Comparison of ENCODE assay signal across 25 cellular contexts in genomic region chr5:1462358-1462757, GRCh38. TPM values are rescaled to one million over a fixed set of nuclear protein-coding genes. Genes with fewer than 3 reads are reported as not detected.
DNase-seq lines count a peak whose midpoint lies in the region; ATAC-seq and TF ChIP-seq lines count a peak whose summit lies in the region.
"Had no signal": no experiment of that assay in that cellular context is flagged by ENCODE, and none has a peak within 500 bp of the region (broad histone marks: within the 10 kb centered on the region; RNA-seq: fewer than 3 reads in every experiment).

No MANE protein-coding gene starts in this region.

- intact Hi-C loops in IMR-90 (cut with micrococcal nuclease) = no loop called here
- intact Hi-C loops in vagina (cut with DNase I) = no loop called here

- H3K4me3 Mint-ChIP-seq in chondrocyte (ENCODE audit: unreplicated experiment) (no peak overlapping the region), osteocyte (ENCODE audit: unreplicated experiment) (peak overlapping the region; percentile 30)
- H3K4me3 Mint-ChIP-seq: B cell, nephron had no signal

- POLR2A ChIA-PET in IMR-90 (lab: Charles Lee; ENCODE audit: unreplicated experiment) = no interaction called here

- TF ChIP-seq CTCF in IMR-90 (conservative IDR thresholded peaks at IDR 0.05; ENCODE audit: low read depth, low read length) (no peak), chondrocyte (IDR thresholded peaks at IDR 0.05) (no peak), osteocyte (IDR thresholded peaks at IDR 0.05) (no peak), vagina (IDR thresholded peaks at IDR 0.05) (no peak)

- no peak overlapping the region for H3K27ac Mint-ChIP-seq in chondrocyte (ENCODE audit: unreplicated experiment)
- H3K27ac Mint-ChIP-seq in osteocyte (ENCODE audit: unreplicated experiment) = peak overlapping the region; percentile 77
- H3K27ac Mint-ChIP-seq: B cell, nephron had no signal

- CTCF ChIA-PET in IMR-90 (lab: Yijun Ruan, JAX) = no interaction called here

- H3K36me3 ChIP-seq in IMR-90 (ENCODE audit: control insufficient read depth, insufficient read depth, low read length) (peaks cover 73% of the 10 kb centered on the region), vagina (peaks cover 0 to 30% of the 10 kb centered on the region in 2 donors)
- H3K36me3 ChIP-seq: uterus had no signal

- no peak overlapping the region for H3K23ac ChIP-seq in IMR-90 (ENCODE audit: low read depth, low read length)

- peaks cover 49% of the 10 kb centered on the region for H3K36me3 Mint-ChIP-seq in chondrocyte (ENCODE audit: low read depth)
- H3K36me3 Mint-ChIP-seq in osteocyte (ENCODE audit: unreplicated experiment) = peaks cover 36% of the 10 kb centered on the region

- H2AFZ ChIP-seq in IMR-90 (replicated peaks; ENCODE audit: low read length, poor library complexity) = no peak overlapping the region

- peaks cover 15% of the 10 kb centered on the region for H4K20me1 ChIP-seq in IMR-90 (ENCODE audit: insufficient read depth, low read length)

- H4K91ac ChIP-seq in IMR-90 (ENCODE audit: insufficient read depth, low read depth, low read length) = no peak overlapping the region

- TF ChIP-seq RAD21 in IMR-90 (IDR thresholded peaks at IDR 0.05; ENCODE audit: low read length) = no peak

- no peak overlapping the region for H4K5ac ChIP-seq in IMR-90 (ENCODE audit: low read depth, low read length)

- DNase-seq in activated CD8-positive, alpha-beta memory T cell treated with anti-CD3 and anti-CD28 coated beads, Interleukin-2, amount 50 U/mL, for 48 hours = peak; percentile 39
- no peak for DNase-seq in activated CD8-positive, alpha-beta memory T cell treated with anti-CD3 and anti-CD28 coated beads, Interleukin-2, amount 50 U/mL, for 4 hours
- no peak for DNase-seq in IMR-90
- DNase-seq in chondrocyte (ENCODE audit: low spot score) = peak; percentile 79
- no peak for DNase-seq in osteocyte (ENCODE audit: extremely low spot score, unreplicated experiment)
- no peak for DNase-seq in vagina (ENCODE audit: extremely low spot score in 2 of 2)
- DNase-seq in activated CD4-positive, alpha-beta T cell treated with anti-CD3 and anti-CD28 coated beads for 48 hours = no peak
- DNase-seq: activated CD4-positive, alpha-beta T cell treated with anti-CD3 and anti-CD28 coated beads, Interleukin-2, amount 50 U/mL, for 1 hour; activated naive CD4-positive, alpha-beta T cell; Caco-2; Kasumi-1; NCI-H1048; NCI-H2107; NCI-H510A treated with DMSO at 0.1 percent for 48 hours; spleen; SW 1271; uterus had no signal

- no peak for ATAC-seq in IMR-90 (ENCODE audit: low read depth)
- ATAC-seq in GM19452 (IDR thresholded peaks at IDR 0.05; ENCODE audit: unreplicated experiment) = no peak
- ATAC-seq: esophagus mucosa, gastroesophageal sphincter had no signal

- no peak overlapping the region for H3K4me2 ChIP-seq in IMR-90 (ENCODE audit: low read depth, low read length)

- H3K9ac ChIP-seq in IMR-90 (ENCODE audit: low read depth, low read length) = no peak overlapping the region

- H3K56ac ChIP-seq in IMR-90 (ENCODE audit: extremely low read depth, insufficient read depth, low read length) = no peak overlapping the region

- H3K27ac ChIP-seq in IMR-90 (ENCODE audit: insufficient read depth, low read length) = no peak overlapping the region
- H3K27ac ChIP-seq in vagina = no peak overlapping the region
- H3K27ac ChIP-seq: gastroesophageal sphincter, RWPE1, spleen, uterus had no signal

- no peak overlapping the region for H2BK15ac ChIP-seq in IMR-90 (ENCODE audit: low read depth, low read length)

- H3K4me1 Mint-ChIP-seq in chondrocyte (ENCODE audit: low read depth) (peaks cover 2% of the 10 kb centered on the region), osteocyte (ENCODE audit: unreplicated experiment) (peaks cover 7% of the 10 kb centered on the region)
- H3K4me1 Mint-ChIP-seq: B cell, nephron had no signal

- no peak overlapping the region for H3K18ac ChIP-seq in IMR-90 (ENCODE audit: low read depth, low read length)

- peak overlapping the region; percentile 28 for H2AK9ac ChIP-seq in IMR-90 (replicated peaks; ENCODE audit: low read depth, low read length, poor library complexity)

- H2BK120ac ChIP-seq in IMR-90 (ENCODE audit: low read depth, low read length) = no peak overlapping the region

- H3K27me3 ChIP-seq in IMR-90 (ENCODE audit: control insufficient read depth, insufficient read depth, low read length) = no peaks in the 10 kb centered on the region
- H3K27me3 ChIP-seq in vagina = no peaks in the 10 kb centered on the region
- H3K27me3 ChIP-seq: gastroesophageal sphincter, spleen, uterus had no signal

- H3K9me1 ChIP-seq in IMR-90 (ENCODE audit: insufficient read depth, low read length) = peaks cover 8% of the 10 kb centered on the region

- H2BK20ac ChIP-seq in IMR-90 (ENCODE audit: low read depth, low read length) = no peak overlapping the region

- no peak overlapping the region for H4K8ac ChIP-seq in IMR-90 (ENCODE audit: low read depth in 2 of 2, low read length in 2 of 2)

- H3K4me3 ChIP-seq in IMR-90 (ENCODE audit: insufficient read depth, low read depth, low read length) (no peak overlapping the region), vagina (no peak overlapping the region)
- H3K4me3 ChIP-seq: gastroesophageal sphincter, HAP-1, spleen, uterus had no signal

- TF ChIP-seq POLR2A in IMR-90 (IDR thresholded peaks at IDR 0.05; ENCODE audit: low read depth, low read length) (no peak), vagina (IDR thresholded peaks at IDR 0.05) (no peak)

- no TSS peak for BruUV-seq in IMR-90 (replicated peaks; lab: Mats Ljungman, UMichigan)

- H3K9me3 Mint-ChIP-seq in chondrocyte (ENCODE audit: low read depth) (peaks cover 9% of the 10 kb centered on the region), osteocyte (ENCODE audit: unreplicated experiment) (no peaks in the 10 kb centered on the region)

- no peak overlapping the region for H3K14ac ChIP-seq in IMR-90 (replicated peaks; ENCODE audit: low read depth, low read length)

- dilution Hi-C loops in IMR-90 (cut with HindIII; ENCODE audit: low sequenced_read_pairs, unreplicated experiment) = no loop called here

- H3K4me1 ChIP-seq in IMR-90 (ENCODE audit: control insufficient read depth, insufficient read depth, low read length) = no peaks in the 10 kb centered on the region
- H3K4me1 ChIP-seq in vagina = no peaks in the 10 kb centered on the region
- H3K4me1 ChIP-seq: Caco-2, gastroesophageal sphincter, HAP-1, spleen, uterus had no signal

- in situ Hi-C loops in IMR-90 (cut with MboI; ENCODE audit: low sequenced_read_pairs) = no loop called here

- no peaks in the 10 kb centered on the region for H3K27me3 Mint-ChIP-seq in chondrocyte (ENCODE audit: low read depth)
- no peaks in the 10 kb centered on the region for H3K27me3 Mint-ChIP-seq in osteocyte (ENCODE audit: unreplicated experiment)
- H3K27me3 Mint-ChIP-seq: B cell had no signal

- no peak overlapping the region for H2BK5ac ChIP-seq in IMR-90 (ENCODE audit: low read depth, low read length, poor library complexity, severe bottlenecking)

- H3K9me3 ChIP-seq in IMR-90 (ENCODE audit: control insufficient read depth, insufficient read depth, low read length) = peaks cover 8% of the 10 kb centered on the region
- no peaks in the 10 kb centered on the region for H3K9me3 ChIP-seq in vagina
- H3K9me3 ChIP-seq: gastroesophageal sphincter, uterus had no signal

- H3K79me1 ChIP-seq in IMR-90 (ENCODE audit: low read depth in 1 of 2, low read length in 2 of 2) = peaks cover 4 to 10% of the 10 kb centered on the region in 2 experiments; a peak in 1 of 4 replicates

- H2AK5ac ChIP-seq in IMR-90 (ENCODE audit: low read depth, low read length) = no peak overlapping the region

- no peak overlapping the region for H3K4ac ChIP-seq in IMR-90 (ENCODE audit: low read depth, low read length)

- 82% methylated on average over 7 of the region's 20 CpGs; no CpG with 5 or more reads in 1 of the 2 experiments for WGBS in IMR-90 (ENCODE audit: extremely low coverage in 2 of 2, insufficient read length in 1 of 2), 2 experiments

TF ChIP-seq in IMR-90, 13 proteins besides CTCF, POLR2A, EP300 and RAD21 (continues in another document):
- TF ChIP-seq RCOR1 (IDR thresholded peaks at IDR 0.05; ENCODE audit: insufficient replicate concordance, low read length) (no peak), RFX5 (IDR thresholded peaks at IDR 0.05; ENCODE audit: low read depth, low read length) (no peak), CHD1 (IDR thresholded peaks at IDR 0.05; ENCODE audit: low read depth, low read length) (no peak), NFE2L2 (IDR thresholded peaks at IDR 0.05; ENCODE audit: low read depth, low read length) (no peak), SMC3 (IDR thresholded peaks at IDR 0.05; ENCODE audit: low read depth, low read length) (no peak), MAZ (IDR thresholded peaks at IDR 0.05; ENCODE audit: borderline replicate concordance, low read depth, low read length) (no peak), MXI1 (IDR thresholded peaks at IDR 0.05; ENCODE audit: borderline replicate concordance, low read depth, low read length) (no peak), CEBPB (IDR thresholded peaks at IDR 0.05; ENCODE audit: low read depth, low read length) (no peak), BHLHE40 (IDR thresholded peaks at IDR 0.05; ENCODE audit: low read depth, low read length) (no peak), FOS (IDR thresholded peaks at IDR 0.05; ENCODE audit: low read depth, low read length) (no peak)
- TF ChIP-seq, protein P1, sequence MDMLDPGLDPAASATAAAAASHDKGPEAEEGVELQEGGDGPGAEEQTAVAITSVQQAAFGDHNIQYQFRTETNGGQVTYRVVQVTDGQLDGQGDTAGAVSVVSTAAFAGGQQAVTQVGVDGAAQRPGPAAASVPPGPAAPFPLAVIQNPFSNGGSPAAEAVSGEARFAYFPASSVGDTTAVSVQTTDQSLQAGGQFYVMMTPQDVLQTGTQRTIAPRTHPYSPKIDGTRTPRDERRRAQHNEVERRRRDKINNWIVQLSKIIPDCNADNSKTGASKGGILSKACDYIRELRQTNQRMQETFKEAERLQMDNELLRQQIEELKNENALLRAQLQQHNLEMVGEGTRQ (IDR thresholded peaks at IDR 0.05; ENCODE audit: low read depth, low read length) = no peak
- TF ChIP-seq, protein P2, sequence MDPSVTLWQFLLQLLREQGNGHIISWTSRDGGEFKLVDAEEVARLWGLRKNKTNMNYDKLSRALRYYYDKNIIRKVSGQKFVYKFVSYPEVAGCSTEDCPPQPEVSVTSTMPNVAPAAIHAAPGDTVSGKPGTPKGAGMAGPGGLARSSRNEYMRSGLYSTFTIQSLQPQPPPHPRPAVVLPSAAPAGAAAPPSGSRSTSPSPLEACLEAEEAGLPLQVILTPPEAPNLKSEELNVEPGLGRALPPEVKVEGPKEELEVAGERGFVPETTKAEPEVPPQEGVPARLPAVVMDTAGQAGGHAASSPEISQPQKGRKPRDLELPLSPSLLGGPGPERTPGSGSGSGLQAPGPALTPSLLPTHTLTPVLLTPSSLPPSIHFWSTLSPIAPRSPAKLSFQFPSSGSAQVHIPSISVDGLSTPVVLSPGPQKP (IDR thresholded peaks at IDR 0.05; ENCODE audit: borderline replicate concordance, low read depth, low read length) = no peak

RNA-seq across cellular contexts. Expression of gene SLC6A3, which starts 17.1 kb away (rescaled TPM):
- not detected in 2 replicates for total RNA-seq in IMR-90 (2012; rRNA removed)
- polyA plus RNA-seq in IMR-90 (2012; rRNA removed) = not detected in 2 replicates
- polyA plus RNA-seq in IMR-90 (2012; cell fraction: cytosol; rRNA removed) = not detected in 2 replicates
- not detected in 2 replicates for polyA plus RNA-seq in IMR-90 (2012; cell fraction: nucleus; rRNA removed; ENCODE audit: low replicate concordance)
- total RNA-seq in chondrocyte = not detected in 3 replicates
- not detected in 2 replicates for total RNA-seq in osteocyte
- 0.49 TPM for total RNA-seq in vagina
- total RNA-seq: Caco-2, gastroesophageal sphincter, HT1080 had no signal

Comparison
In these comparisons a context has a peak if more than half of its experiments do, and no peak if none do; other contexts are left out.
1. DNase-seq: peak in activated CD8-positive, alpha-beta memory T cell treated with anti-CD3 and anti-CD28 coated beads, Interleukin-2, amount 50 U/mL, for 48 hours (single experiment) and chondrocyte (single experiment); none in activated CD8-positive, alpha-beta memory T cell treated with anti-CD3 and anti-CD28 coated beads, Interleukin-2, amount 50 U/mL, for 4 hours (single experiment), IMR-90 (single experiment), osteocyte (single experiment), vagina (0 of 2) and activated CD4-positive, alpha-beta T cell treated with anti-CD3 and anti-CD28 coated beads for 48 hours (single experiment).